Comparison of ENCODE assay signal across 8 cellular contexts in genomic region chr2:69741281-69742169, GRCh38. TPM values are rescaled to one million over a fixed set of nuclear protein-coding genes. Genes with fewer than 3 reads are reported as not detected.
A peak's percentile ranks its signal among the peaks of the same experiment; 100 is the strongest.
DNase-seq lines count a peak whose midpoint lies in the region; FAIRE-seq and TF ChIP-seq lines count a peak whose summit lies in the region.

Gene ANXA4 (plus strand): TSS chr2:69742134. CDS start chr2:69781566, 39,432 bp downstream.

- TF ChIP-seq POLR2A in H54 (IDR thresholded peaks at IDR 0.05; ENCODE audit: low read depth, low read length): peak; percentile 75

- peak; percentile 75 for DNase-seq in H54 (ENCODE audit: insufficient read length, low spot score)
- DNase-seq in LoVo (ENCODE audit: low spot score): peak; percentile 88
- peak; percentile 48 for DNase-seq in T-helper 9 cell
- DNase-seq in astrocyte of the spinal cord (ENCODE audit: low read depth, low spot score): peak; percentile 83
- DNase-seq in NCI-H128 (lab: John Stamatoyannopoulos, UW; ENCODE audit: unreplicated experiment): no peak

- H3K9me3 ChIP-seq in skeletal muscle satellite cell (replicated peaks; ENCODE audit: low read length): no peaks in the 10 kb centered on the region

- no peaks in the 10 kb centered on the region for H3K27me3 ChIP-seq in skeletal muscle satellite cell (ENCODE audit: control insufficient read depth, insufficient read depth, low read length)

- no peaks in the 10 kb centered on the region for H3K36me3 ChIP-seq in skeletal muscle satellite cell (ENCODE audit: insufficient read depth, low read length)

- TF ChIP-seq CTCF in astrocyte of the spinal cord (IDR thresholded peaks at IDR 0.05; ENCODE audit: low read depth, low read length): peak; percentile 26

- peak within 1 kb of the TSS; percentile 94 for H3K4me2 ChIP-seq in skeletal muscle satellite cell (ENCODE audit: low read length)

- peaks cover 9% of the 10 kb centered on the region for H3K4me1 ChIP-seq in skeletal muscle satellite cell (ENCODE audit: control insufficient read depth, insufficient read depth, low read length)

- H3K4me3 ChIP-seq in GM08714 (ENCODE audit: low read length) (peak within 1 kb of the TSS; percentile 93), astrocyte of the spinal cord (ENCODE audit: low read depth, low read length) (peak within 1 kb of the TSS; percentile 57), iPS-11a (ENCODE audit: low read depth, low read length) (peak within 1 kb of the TSS; percentile 61), skeletal muscle satellite cell (ENCODE audit: low read length) (peak within 1 kb of the TSS; percentile 86)

- H3K9ac ChIP-seq in skeletal muscle satellite cell (ENCODE audit: low read depth, low read length): peak within 1 kb of the TSS; percentile 88

- FAIRE-seq in H54 (lab: Jason Lieb, UNC): no peak

- in situ Hi-C loops in astrocyte of the spinal cord (cut with HindIII; ENCODE audit: low sequenced_read_pairs): no loop called here

RNA-seq across cellular contexts. Expression of gene ANXA4, which starts in this region (rescaled TPM):
- 27.4 and 28.2 TPM in 2 replicates for total RNA-seq in skeletal muscle satellite cell (2012; rRNA removed)
